ENCODE assay signal across 1 cellular context in the genomic region with DNA sequence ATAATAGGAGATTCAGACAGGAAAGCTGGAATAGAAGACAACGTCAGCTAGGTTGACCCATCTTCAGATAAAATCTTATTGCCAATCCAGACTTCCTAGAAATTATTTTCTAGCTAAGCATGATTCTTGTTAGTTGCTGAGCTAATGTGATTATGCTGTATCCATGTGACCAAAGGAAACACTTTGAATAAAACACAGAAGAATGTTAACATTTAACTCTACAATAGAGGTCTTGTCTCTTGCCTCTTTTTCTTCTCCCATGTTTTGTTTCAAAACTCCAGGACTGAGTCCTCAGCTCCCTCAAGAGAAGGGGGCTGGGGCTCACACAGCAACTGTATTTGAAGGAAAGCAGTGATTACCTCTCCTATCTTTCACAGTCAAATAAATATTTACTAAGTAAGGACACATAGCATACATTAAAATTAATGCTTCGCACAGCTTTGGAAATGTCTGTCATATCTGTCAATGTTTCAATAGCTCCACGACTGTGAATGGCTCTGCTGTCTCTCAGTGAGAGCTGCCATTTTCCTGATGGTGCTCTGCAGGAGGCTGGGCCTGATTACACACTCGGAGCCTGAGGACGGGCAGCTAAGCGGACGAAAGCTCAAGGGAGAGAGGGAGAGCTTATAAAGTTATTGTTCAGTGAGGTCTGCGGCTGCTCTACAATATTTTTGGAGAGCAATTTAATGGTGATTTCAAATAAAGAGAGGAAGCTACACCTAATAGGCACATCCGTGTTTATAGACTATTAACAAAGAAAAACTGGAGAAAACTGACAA.
TF ChIP-seq lines count a peak whose summit lies in the region.

No MANE protein-coding gene starts in this region.

TF ChIP-seq in SK-N-SH, 30 proteins besides CTCF, POLR2A, EP300 and RAD21:
- TF ChIP-seq, protein P1, sequence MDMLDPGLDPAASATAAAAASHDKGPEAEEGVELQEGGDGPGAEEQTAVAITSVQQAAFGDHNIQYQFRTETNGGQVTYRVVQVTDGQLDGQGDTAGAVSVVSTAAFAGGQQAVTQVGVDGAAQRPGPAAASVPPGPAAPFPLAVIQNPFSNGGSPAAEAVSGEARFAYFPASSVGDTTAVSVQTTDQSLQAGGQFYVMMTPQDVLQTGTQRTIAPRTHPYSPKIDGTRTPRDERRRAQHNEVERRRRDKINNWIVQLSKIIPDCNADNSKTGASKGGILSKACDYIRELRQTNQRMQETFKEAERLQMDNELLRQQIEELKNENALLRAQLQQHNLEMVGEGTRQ (IDR thresholded peaks at IDR 0.05; ENCODE audit: borderline replicate concordance, low read depth, low read length), result no peak
- TF ChIP-seq FOXJ3 (CRISPR knock-in tag; IDR thresholded peaks at IDR 0.05) (no peak), POLR2AphosphoS5 (IDR thresholded peaks at IDR 0.05; ENCODE audit: low read depth, low read length) (no peak), SMC3 (IDR thresholded peaks at IDR 0.05; ENCODE audit: low read depth, low read length) (no peak), FOXM1 (IDR thresholded peaks at IDR 0.05; ENCODE audit: low read depth) (no peak), RXRA (IDR thresholded peaks at IDR 0.05; ENCODE audit: borderline replicate concordance, low read depth) (no peak), TEAD4 (IDR thresholded peaks at IDR 0.05; ENCODE audit: borderline replicate concordance, insufficient read depth) (no peak), SIN3A (IDR thresholded peaks at IDR 0.05; ENCODE audit: borderline replicate concordance, low read depth, low read length) (no peak), NRF1 (IDR thresholded peaks at IDR 0.05; ENCODE audit: low read depth, low read length) (no peak), TAF1 (IDR thresholded peaks at IDR 0.05; ENCODE audit: borderline replicate concordance, low read depth, low read length) (no peak)
- TF ChIP-seq, protein P2, sequence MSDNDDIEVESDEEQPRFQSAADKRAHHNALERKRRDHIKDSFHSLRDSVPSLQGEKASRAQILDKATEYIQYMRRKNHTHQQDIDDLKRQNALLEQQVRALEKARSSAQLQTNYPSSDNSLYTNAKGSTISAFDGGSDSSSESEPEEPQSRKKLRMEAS (IDR thresholded peaks at IDR 0.05; ENCODE audit: low read depth), result no peak
